In the genomic region with DNA sequence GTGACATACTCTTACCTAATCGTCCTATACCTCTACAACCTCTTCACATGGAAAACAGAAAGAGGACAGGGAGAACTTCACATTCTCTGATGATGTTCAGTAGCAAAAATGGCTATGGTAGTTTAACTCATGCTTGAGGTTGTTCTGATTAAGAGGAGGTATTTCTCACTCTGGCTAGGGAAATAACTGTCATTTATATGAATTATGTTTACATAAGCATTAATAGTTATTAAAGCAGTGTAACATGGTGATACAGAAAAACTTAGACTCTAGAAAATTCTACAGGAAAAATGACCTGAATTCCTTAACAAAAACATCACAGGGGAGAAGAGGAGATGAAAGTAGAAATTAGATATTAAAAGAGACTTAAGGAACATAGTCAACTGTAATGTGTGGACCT, we compare ENCODE assay signal across 28 cellular contexts.
"Had no signal": no experiment of that assay in that cellular context is flagged by ENCODE, and none has a peak within 500 bp of the region (broad histone marks: within the 10 kb centered on the region; RNA-seq: fewer than 3 reads in every experiment).

No MANE protein-coding gene starts in this region.

- H3K27ac Mint-ChIP-seq: activated CD4-positive, alpha-beta memory T cell treated with anti-CD3 and anti-CD28 coated beads for 36 hours; activated CD4-positive, alpha-beta T cell treated with anti-CD3 and anti-CD28 coated beads for 36 hours; activated CD4-positive, alpha-beta T cell treated with anti-CD3 and anti-CD28 coated beads, Interleukin-2, amount 10 ng/mL, durations not matched to agents 24 days and 14 days; activated CD8-positive, alpha-beta memory T cell treated with anti-CD3 and anti-CD28 coated beads, Interleukin-2, amount 10 ng/mL, durations not matched to agents 7 days and 5 days; activated CD8-positive, alpha-beta T cell treated with anti-CD3 and anti-CD28 coated beads, Interleukin-2, amount 10 ng/mL, durations not matched to agents 7 days and 5 days; activated naive CD8-positive, alpha-beta T cell; activated T-helper 2 cell treated with anti-CD3 and anti-CD28 coated beads, Interferon-gamma antibody, Interleukin-2, Interleukin-4, amounts not matched to agents 10 μg/mL and 5 μg/mL and 100 μg/mL, durations not matched to agents 14 hours and 24 hours and 36 hours; brain had no signal

- H3K4me3 ChIP-seq: ascending aorta, breast epithelium, cardiac muscle cell, colonic mucosa had no signal

- H3K4me3 Mint-ChIP-seq: activated CD4-positive, alpha-beta memory T cell treated with anti-CD3 and anti-CD28 coated beads for 36 hours; activated CD4-positive, alpha-beta T cell treated with anti-CD3 and anti-CD28 coated beads for 36 hours; activated CD4-positive, alpha-beta T cell treated with anti-CD3 and anti-CD28 coated beads, Interleukin-2, amount 10 ng/mL, durations not matched to agents 24 days and 14 days; activated CD8-positive, alpha-beta memory T cell treated with anti-CD3 and anti-CD28 coated beads, Interleukin-2, amount 10 ng/mL, durations not matched to agents 7 days and 5 days; activated CD8-positive, alpha-beta T cell treated with anti-CD3 and anti-CD28 coated beads, Interleukin-2, amount 10 ng/mL, durations not matched to agents 7 days and 5 days; activated naive CD8-positive, alpha-beta T cell; brain had no signal

- DNase-seq: activated CD4-positive, alpha-beta memory T cell treated with anti-CD3 and anti-CD28 coated beads for 36 hours; activated CD4-positive, alpha-beta T cell treated with anti-CD3 and anti-CD28 coated beads for 36 hours; activated CD4-positive, CD25-positive, alpha-beta regulatory T cell; activated CD4-positive, CD25-positive, alpha-beta regulatory T cell treated with anti-CD3 and anti-CD28 coated beads, Interleukin-2, amount 50 U/mL, for 72 hours; activated CD8-positive, alpha-beta memory T cell treated with anti-CD3 and anti-CD28 coated beads, Interleukin-2, amount 10 ng/mL, durations not matched to agents 7 days and 5 days; activated CD8-positive, alpha-beta memory T cell treated with anti-CD3 and anti-CD28 coated beads, Interleukin-2, amount 50 U/mL, for 4 hours; activated CD8-positive, alpha-beta T cell treated with anti-CD3 and anti-CD28 coated beads, Interleukin-2, amount 10 ng/mL, durations not matched to agents 7 days and 5 days; activated effector memory CD4-positive, alpha-beta T cell treated with anti-CD3 and anti-CD28 coated beads, Interleukin-2, amount 50 U/mL, for 16 hours; activated naive CD4-positive, alpha-beta T cell; activated naive CD4-positive, alpha-beta T cell treated with anti-CD3 and anti-CD28 coated beads, Interleukin-2, amount 50 U/mL, for 16 hours; activated T-cell treated with anti-CD3 and anti-CD28 coated beads, Interleukin-2, amount 50 U/mL, for 1 hour; central memory CD4-positive, alpha-beta T cell; cerebellar nuclear complex; colonic mucosa; effector CD8-positive, alpha-beta T cell; foreskin fibroblast; head of caudate nucleus; T-helper 2 cell had no signal

- H3K27me3 Mint-ChIP-seq: activated CD4-positive, alpha-beta memory T cell treated with anti-CD3 and anti-CD28 coated beads for 36 hours; activated CD4-positive, alpha-beta T cell treated with anti-CD3 and anti-CD28 coated beads for 36 hours; activated CD4-positive, alpha-beta T cell treated with anti-CD3 and anti-CD28 coated beads, Interleukin-2, amount 10 ng/mL, durations not matched to agents 24 days and 14 days; activated CD8-positive, alpha-beta memory T cell treated with anti-CD3 and anti-CD28 coated beads, Interleukin-2, amount 10 ng/mL, durations not matched to agents 7 days and 5 days; activated naive CD8-positive, alpha-beta T cell had no signal

- H3K27ac ChIP-seq: breast epithelium, cardiac muscle cell, colonic mucosa, epithelial cell of prostate had no signal

- H3K4me1 ChIP-seq: colonic mucosa had no signal

- FAIRE-seq: endometrium, frontal cortex had no signal

- H3K36me3 ChIP-seq: ascending aorta, breast epithelium, cardiac muscle cell, colonic mucosa had no signal

- H3K27me3 ChIP-seq: ascending aorta, breast epithelium, cardiac muscle cell, colonic mucosa had no signal

- ATAC-seq: activated CD4-positive, alpha-beta T cell treated with anti-CD3 and anti-CD28 coated beads for 36 hours; activated CD8-positive, alpha-beta memory T cell treated with anti-CD3 and anti-CD28 coated beads, Interleukin-2, amount 10 ng/mL, durations not matched to agents 7 days and 5 days; activated CD8-positive, alpha-beta T cell treated with anti-CD3 and anti-CD28 coated beads, Interleukin-2, amount 10 ng/mL, durations not matched to agents 7 days and 5 days had no signal

- H3K36me3 Mint-ChIP-seq: activated CD4-positive, alpha-beta memory T cell treated with anti-CD3 and anti-CD28 coated beads for 36 hours; brain had no signal

- H3K9me3 Mint-ChIP-seq: activated CD4-positive, alpha-beta memory T cell treated with anti-CD3 and anti-CD28 coated beads for 36 hours; activated CD4-positive, alpha-beta T cell treated with anti-CD3 and anti-CD28 coated beads, Interleukin-2, amount 10 ng/mL, durations not matched to agents 24 days and 14 days; activated T-helper 2 cell treated with anti-CD3 and anti-CD28 coated beads, Interferon-gamma antibody, Interleukin-2, Interleukin-4, amounts not matched to agents 10 μg/mL and 5 μg/mL and 100 μg/mL, durations not matched to agents 14 hours and 24 hours and 36 hours; brain had no signal

- H3K9me3 ChIP-seq: ascending aorta, breast epithelium, colonic mucosa had no signal
